In genomic region chr2:60550151-60550983, GRCh38 we compare ENCODE assay signal across 2 cellular contexts.
A peak's percentile ranks its signal among the peaks of the same experiment; 100 is the strongest.
TF ChIP-seq lines count a peak whose summit lies in the region.

No MANE protein-coding gene starts in this region.

TF ChIP-seq in WTC11, 78 proteins besides CTCF, POLR2A, EP300 and RAD21 (continued from another document and continues in another):
- TF ChIP-seq ZNF281 (CRISPR knock-in tag; IDR thresholded peaks at IDR 0.05): peak; percentile 85; the same call in 1 of the 2 replicates
- peak; percentile 29; the same call in 1 of the 2 replicates for TF ChIP-seq ZBTB43 (CRISPR knock-in tag; IDR thresholded peaks at IDR 0.05)
- TF ChIP-seq ATF1 (CRISPR knock-in tag; IDR thresholded peaks at IDR 0.05): no peak
- TF ChIP-seq AR (CRISPR knock-in tag; IDR thresholded peaks at IDR 0.05): no peak
- TF ChIP-seq PRRX2 (CRISPR knock-in tag; IDR thresholded peaks at IDR 0.05): no peak
- no peak for TF ChIP-seq NFYB (CRISPR knock-in tag; conservative IDR thresholded peaks at IDR 0.05; ENCODE audit: low read depth)
- no peak for TF ChIP-seq ZNF138 (CRISPR knock-in tag; conservative IDR thresholded peaks at IDR 0.05)
- TF ChIP-seq HMGXB4 (CRISPR knock-in tag; IDR thresholded peaks at IDR 0.05): no peak
- no peak for TF ChIP-seq TP53 (CRISPR knock-in tag; IDR thresholded peaks at IDR 0.05)
- no peak for TF ChIP-seq SMAD4 (CRISPR knock-in tag; IDR thresholded peaks at IDR 0.05)
- no peak for TF ChIP-seq ERG (CRISPR knock-in tag; IDR thresholded peaks at IDR 0.05)
- TF ChIP-seq ZNF121 (CRISPR knock-in tag; IDR thresholded peaks at IDR 0.05): no peak
- TF ChIP-seq FOXK1 (CRISPR knock-in tag; IDR thresholded peaks at IDR 0.05): 0 out of 2 replicates have a peak, but pooled peaks have one; percentile 29
- no peak for TF ChIP-seq USF2 (CRISPR knock-in tag; IDR thresholded peaks at IDR 0.05)
- peak; percentile 57 for TF ChIP-seq SP1 (CRISPR knock-in tag; conservative IDR thresholded peaks at IDR 0.05)

TF ChIP-seq in H1, 55 proteins besides CTCF, POLR2A, EP300 and RAD21 (continued from another document):
- TF ChIP-seq CTBP2 (IDR thresholded peaks at IDR 0.05; ENCODE audit: borderline replicate concordance, insufficient read depth, insufficient read length, low read length): peak; percentile 39
- TF ChIP-seq MAFK (IDR thresholded peaks at IDR 0.05; ENCODE audit: low read depth, low read length): no peak
- no peak for TF ChIP-seq RFX5 (IDR thresholded peaks at IDR 0.05; ENCODE audit: borderline replicate concordance, low read depth, low read length)
- TF ChIP-seq CHD2 (IDR thresholded peaks at IDR 0.05; ENCODE audit: low read length): no peak; the same call in 1 of the 2 replicates
